Comparison of ENCODE assay signal across 8 cellular contexts in genomic region chr12:97148941-97149559, GRCh38.
DNase-seq lines count a peak whose midpoint lies in the region; ATAC-seq and TF ChIP-seq lines count a peak whose summit lies in the region.

No MANE protein-coding gene starts in this region.

- intact Hi-C loops in PC-9 (cut with micrococcal nuclease; ENCODE audit: unreplicated experiment), result loop anchor here (1.0 kb wide), 1 partner anchor 1248 kb away; no protein-coding TSS in a partner anchor
- intact Hi-C loops in left ventricle myocardium inferior (cut with micrococcal nuclease), result loop anchor here (5.0 kb wide), 1 partner anchor 158 kb away; no protein-coding TSS in a partner anchor

- POLR2A ChIA-PET in PC-9 (lab: Charles Lee; ENCODE audit: unreplicated experiment), result no interaction called here

- H3K27ac Mint-ChIP-seq in activated T-helper 17 cell treated with anti-CD3 and anti-CD28 coated beads, Interleukin-2, amount 50 U/mL, for 72 hours, result no peak overlapping the region

- H3K4me1 Mint-ChIP-seq in activated T-helper 17 cell treated with anti-CD3 and anti-CD28 coated beads, Interleukin-2, amount 50 U/mL, for 72 hours, result no peaks in the 10 kb centered on the region

- H4K20me1 ChIP-seq in PC-9 (ENCODE audit: insufficient read depth) (no peaks in the 10 kb centered on the region), smooth muscle cell (ENCODE audit: low read depth) (no peaks in the 10 kb centered on the region)

- no peak overlapping the region for H3K4me3 Mint-ChIP-seq in activated T-helper 17 cell treated with anti-CD3 and anti-CD28 coated beads, Interleukin-2, amount 50 U/mL, for 72 hours

- H3K4me2 ChIP-seq in PC-9 (no peak overlapping the region), smooth muscle cell (no peak overlapping the region)

- H3K9me2 ChIP-seq in PC-9 (ENCODE audit: insufficient read depth), result no peaks in the 10 kb centered on the region

- H2AFZ ChIP-seq in PC-9 (no peak overlapping the region), smooth muscle cell (ENCODE audit: low read depth) (no peak overlapping the region)

- H3K79me2 ChIP-seq in PC-9 (ENCODE audit: low read depth), result no peaks in the 10 kb centered on the region
- no peaks in the 10 kb centered on the region for H3K79me2 ChIP-seq in smooth muscle cell (ENCODE audit: low read depth)

- H3K27me3 Mint-ChIP-seq in activated T-helper 17 cell treated with anti-CD3 and anti-CD28 coated beads, Interleukin-2, amount 50 U/mL, for 72 hours, result peaks cover 11% of the 10 kb centered on the region

- H3K4me1 ChIP-seq in PC-9 (replicated peaks; ENCODE audit: insufficient read depth) (no peaks in the 10 kb centered on the region), left ventricle myocardium inferior (no peaks in the 10 kb centered on the region), smooth muscle cell (ENCODE audit: low read depth) (peaks cover 1% of the 10 kb centered on the region)

- WGBS in smooth muscle cell (ENCODE audit: low lambda C conversion rate), result 61% methylated on average over 9 of the region's 9 CpGs

- H3K4me3 ChIP-seq in PC-9 (no peak overlapping the region), left ventricle myocardium inferior (no peak overlapping the region), smooth muscle cell (no peak overlapping the region)

- TF ChIP-seq CTCF in PC-9 (conservative IDR thresholded peaks at IDR 0.05) (peak; percentile 71), left ventricle myocardium inferior (IDR thresholded peaks at IDR 0.05; ENCODE audit: borderline replicate concordance) (peak; percentile 70), smooth muscle cell (IDR thresholded peaks at IDR 0.05; ENCODE audit: borderline replicate concordance, insufficient read depth, poor library complexity, severe bottlenecking) (peak; percentile 76)

- BruUV-seq in PC-9 (replicated peaks; lab: Mats Ljungman, UMichigan), result no TSS peak

- H3K36me3 Mint-ChIP-seq in activated T-helper 17 cell treated with anti-CD3 and anti-CD28 coated beads, Interleukin-2, amount 50 U/mL, for 72 hours (ENCODE audit: low read depth), result no peaks in the 10 kb centered on the region

- no peaks in the 10 kb centered on the region for H3F3A ChIP-seq in PC-9 (ENCODE audit: insufficient read depth, low read depth)
- no peaks in the 10 kb centered on the region for H3F3A ChIP-seq in smooth muscle cell (ENCODE audit: low read depth)

- DNase-seq in DMS53 treated with DMSO at 0.1 percent for 48 hours (lab: John Stamatoyannopoulos, UW; ENCODE audit: unreplicated experiment), result peak; percentile 91
- DNase-seq in PC-9, result peak in 1 of 2 experiments; percentile 41
- DNase-seq in left ventricle myocardium inferior, result peak; percentile 28
- DNase-seq in smooth muscle cell (lab: John Stamatoyannopoulos, UW; ENCODE audit: unreplicated experiment), result no peak
- no peak for DNase-seq in cerebellar nuclear complex (lab: John Stamatoyannopoulos, UW)

- H3K27ac ChIP-seq in PC-9 (no peak overlapping the region), left ventricle myocardium inferior (replicated peaks) (no peak overlapping the region), smooth muscle cell (ENCODE audit: low read depth) (no peak overlapping the region)

- CTCF ChIA-PET in PC-9 (lab: Charles Lee), result no interaction called here

- H3K36me3 ChIP-seq in PC-9 (ENCODE audit: low read depth) (no peaks in the 10 kb centered on the region), left ventricle myocardium inferior (no peaks in the 10 kb centered on the region), smooth muscle cell (ENCODE audit: low read depth) (no peaks in the 10 kb centered on the region)

- no peak overlapping the region for H3K9ac ChIP-seq in smooth muscle cell (ENCODE audit: low read depth)

- H3K9me3 ChIP-seq in PC-9 (ENCODE audit: insufficient read depth, low read depth) (no peaks in the 10 kb centered on the region), left ventricle myocardium inferior (replicated peaks) (no peaks in the 10 kb centered on the region), smooth muscle cell (replicated peaks; ENCODE audit: low read depth) (no peaks in the 10 kb centered on the region)

- no peaks in the 10 kb centered on the region for H3K9me3 Mint-ChIP-seq in activated T-helper 17 cell treated with anti-CD3 and anti-CD28 coated beads, Interleukin-2, amount 50 U/mL, for 72 hours

- peaks cover 19% of the 10 kb centered on the region; the same call in 1 of the 2 replicates for H3K27me3 ChIP-seq in PC-9 (ENCODE audit: insufficient read depth, low read depth)
- no peaks in the 10 kb centered on the region for H3K27me3 ChIP-seq in left ventricle myocardium inferior (ENCODE audit: low read depth)
- H3K27me3 ChIP-seq in smooth muscle cell (ENCODE audit: low read depth), result no peaks in the 10 kb centered on the region

- ATAC-seq in GM21390 (IDR thresholded peaks at IDR 0.05; ENCODE audit: unreplicated experiment), result peak; percentile 98
- peak; percentile 99 for ATAC-seq in HG03571 (IDR thresholded peaks at IDR 0.05; ENCODE audit: unreplicated experiment)
- ATAC-seq in activated T-helper 17 cell treated with anti-CD3 and anti-CD28 coated beads, Interleukin-2, amount 50 U/mL, for 72 hours (replicated peaks), result peak; percentile 81

Comparison
In these comparisons a context has a peak if more than half of its experiments do, and no peak if none do; other contexts are left out.
1. DNase-seq: peak in DMS53 treated with DMSO at 0.1 percent for 48 hours (single experiment) and left ventricle myocardium inferior (single experiment); none in smooth muscle cell (single experiment) and cerebellar nuclear complex (0 of 2).
2. Peak in every context shown above with its lines, with median percentiles within 50 percentile points of each other: ATAC-seq and CTCF ChIP-seq.